8 cellular contexts compared by ENCODE assay signal in the genomic region with DNA sequence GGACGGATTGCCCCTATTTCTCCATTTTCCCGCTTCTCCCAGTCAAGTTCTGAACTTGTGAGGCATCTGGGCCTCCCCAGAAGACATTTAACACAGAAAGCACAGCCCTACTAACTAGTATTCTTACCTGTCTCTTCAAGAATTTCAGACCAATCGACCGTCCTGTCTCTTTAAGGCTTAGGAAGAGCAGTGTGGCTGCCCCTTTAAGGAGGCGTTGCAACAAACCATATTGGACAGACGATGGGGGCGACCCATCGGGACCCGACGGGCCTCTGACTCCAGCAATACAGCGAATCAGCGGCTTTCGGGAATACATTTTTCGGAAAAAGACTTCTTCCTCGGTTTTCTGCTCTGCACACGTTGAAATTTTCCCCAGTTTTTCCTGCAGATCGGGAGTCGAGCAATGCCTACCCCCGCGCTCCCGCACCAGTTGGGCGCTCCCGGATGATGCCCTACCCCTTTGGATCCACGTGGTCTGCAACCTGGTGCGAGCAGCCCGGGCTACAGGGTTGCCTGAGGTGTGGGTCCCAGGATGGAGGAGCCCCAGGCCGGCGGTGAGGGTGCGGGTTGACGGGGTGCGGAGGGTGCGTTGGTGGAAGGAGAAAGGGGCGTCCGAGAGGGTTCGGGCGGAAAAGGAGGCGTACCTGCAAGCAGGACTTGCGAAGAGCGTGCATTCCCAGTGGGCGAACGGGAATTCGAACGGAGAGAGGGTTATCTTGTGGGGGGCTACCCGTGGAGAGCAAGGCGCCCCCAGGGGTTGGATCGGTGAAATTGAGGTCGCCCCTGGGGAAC. TPM values are rescaled to one million over a fixed set of nuclear protein-coding genes. Genes with fewer than 3 reads are reported as not detected.
A peak's percentile ranks its signal among the peaks of the same experiment; 100 is the strongest.
DNase-seq lines count a peak whose midpoint lies in the region; ATAC-seq lines count a peak whose summit lies in the region.

A gene with protein sequence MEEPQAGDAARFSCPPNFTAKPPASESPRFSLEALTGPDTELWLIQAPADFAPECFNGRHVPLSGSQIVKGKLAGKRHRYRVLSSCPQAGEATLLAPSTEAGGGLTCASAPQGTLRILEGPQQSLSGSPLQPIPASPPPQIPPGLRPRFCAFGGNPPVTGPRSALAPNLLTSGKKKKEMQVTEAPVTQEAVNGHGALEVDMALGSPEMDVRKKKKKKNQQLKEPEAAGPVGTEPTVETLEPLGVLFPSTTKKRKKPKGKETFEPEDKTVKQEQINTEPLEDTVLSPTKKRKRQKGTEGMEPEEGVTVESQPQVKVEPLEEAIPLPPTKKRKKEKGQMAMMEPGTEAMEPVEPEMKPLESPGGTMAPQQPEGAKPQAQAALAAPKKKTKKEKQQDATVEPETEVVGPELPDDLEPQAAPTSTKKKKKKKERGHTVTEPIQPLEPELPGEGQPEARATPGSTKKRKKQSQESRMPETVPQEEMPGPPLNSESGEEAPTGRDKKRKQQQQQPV (plus strand): TSS at position 480 of the 792 bp plus-strand sequence. CDS start 53 bp downstream, at position 533.

- H3K4me3 Mint-ChIP-seq in IgD-negative memory B cell = peak within 1 kb of the TSS; percentile 88 to 100 (median 94)

- H3K27ac Mint-ChIP-seq in IgD-negative memory B cell = peak within 1 kb of the TSS; percentile 85 to 94 (median 91)

- H3K9me3 Mint-ChIP-seq in IgD-negative memory B cell = no peaks in the 10 kb centered on the region

- peak; percentile 71 for DNase-seq in DMS 273 treated with DMSO at 0.1 percent for 48 hours (lab: John Stamatoyannopoulos, UW)
- peak; percentile 97 for DNase-seq in OCI-M2 (lab: John Stamatoyannopoulos, UW; ENCODE audit: unreplicated experiment)
- DNase-seq in activated T-cell treated with anti-CD3 and anti-CD28 coated beads for 48 hours (ENCODE audit: low read depth) = peak; percentile 73
- DNase-seq in epithelial cell of prostate (ENCODE audit: low read depth, low spot score) = peak; percentile 70
- peak; percentile 78 for DNase-seq in mucosa of gallbladder (ENCODE audit: low spot score)
- peak; percentile 71 for DNase-seq in stimulated activated CD8-positive, alpha-beta memory T cell treated with anti-CD3 and anti-CD28 coated beads, Interleukin-4, amount 100 ng/mL, for 24 hours (ENCODE audit: low read depth)

- peak within 1 kb of the TSS; percentile 100 for H3K27ac ChIP-seq in epithelial cell of prostate

- H3K27me3 Mint-ChIP-seq in IgD-negative memory B cell = peaks cover 25% of the 10 kb centered on the region

- peaks cover 15 to 20% (median 18%) of the 10 kb centered on the region in 3 donors for H3K4me1 Mint-ChIP-seq in IgD-negative memory B cell

- ATAC-seq in GM21526 (IDR thresholded peaks at IDR 0.05; ENCODE audit: low FRiP score, unreplicated experiment) = peak; percentile 49

- peaks cover 2% of the 10 kb centered on the region for H3K36me3 Mint-ChIP-seq in IgD-negative memory B cell

RNA-seq across cellular contexts. Expression of the gene that starts here (rescaled TPM):
- polyA plus RNA-seq in IgD-negative memory B cell = 2.2 TPM
- 4.9 TPM for total RNA-seq in mucosa of gallbladder

Comparison
In these comparisons a context has a peak if more than half of its experiments do, and no peak if none do; other contexts are left out.
1. Peak in every context shown above with its lines: DNase-seq, ATAC-seq and H3K27ac ChIP-seq.